In the genomic region with DNA sequence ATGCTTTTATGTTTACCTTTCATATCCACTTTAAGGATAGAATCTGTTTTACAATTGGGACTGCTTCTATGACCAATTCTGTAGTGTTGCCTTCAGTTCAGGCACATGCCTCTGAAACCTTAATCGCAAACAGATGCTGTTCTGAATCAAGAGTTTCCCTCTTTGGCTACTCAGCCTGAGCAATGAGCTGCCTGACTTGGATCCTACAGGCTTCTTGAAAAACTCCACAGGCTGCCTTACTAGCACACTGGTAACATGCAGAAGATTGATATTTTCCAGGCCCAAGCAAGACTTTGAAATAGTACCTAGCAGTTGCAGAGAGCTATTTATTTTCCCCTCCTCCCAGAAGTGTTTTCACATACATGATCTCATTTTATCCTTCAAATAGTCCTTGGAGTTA, we compare ENCODE assay signal across 1 cellular context.
TF ChIP-seq lines count a peak whose summit lies in the region.

No MANE protein-coding gene starts in this region.

TF ChIP-seq in GM12878, 131 proteins besides CTCF, POLR2A, EP300 and RAD21 (continued from another document):
- TF ChIP-seq BCL3 (IDR thresholded peaks at IDR 0.05; ENCODE audit: borderline replicate concordance, insufficient read depth, low read depth, low read length, poor library complexity, severe bottlenecking) = peak; percentile 35
- no peak for TF ChIP-seq NR2C2 (IDR thresholded peaks at IDR 0.05; ENCODE audit: borderline replicate concordance, control insufficient read depth, insufficient read length, low read depth)
- TF ChIP-seq KDM1A (IDR thresholded peaks at IDR 0.05; ENCODE audit: borderline replicate concordance) = no peak
